22 cellular contexts compared by ENCODE assay signal in genomic region chr5:169289520-169289919, GRCh38. TPM values are rescaled to one million over a fixed set of nuclear protein-coding genes. Genes with fewer than 3 reads are reported as not detected.
A peak's percentile ranks its signal among the peaks of the same experiment; 100 is the strongest.
DNase-seq lines count a peak whose midpoint lies in the region; ATAC-seq, FAIRE-seq and TF ChIP-seq lines count a peak whose summit lies in the region.
"Had no signal": no experiment of that assay in that cellular context is flagged by ENCODE, and none has a peak within 500 bp of the region (broad histone marks: within the 10 kb centered on the region; RNA-seq: fewer than 3 reads in every experiment).

No MANE protein-coding gene starts in this region.

- H2BK5ac ChIP-seq in mesendoderm (ENCODE audit: low read length), result no peak overlapping the region

- H2AK5ac ChIP-seq in mesendoderm (ENCODE audit: low read length), result no peak overlapping the region

- CTCF ChIA-PET in A549 (lab: Yijun Ruan, JAX), result interaction anchor here (1.2 to 1.8 kb wide), 3 partner anchors 31 to 302 kb away, joined by 3 to 8 read pairs (median 4); no protein-coding TSS in a partner anchor

- TF ChIP-seq EP300 in A549 (IDR thresholded peaks at IDR 0.05) (no peak), tibial nerve (IDR thresholded peaks at IDR 0.05) (no peak)

- TF ChIP-seq CTCF in A549 (IDR thresholded peaks at IDR 0.05) (peak; percentile 30; the same call in 2 of the 3 replicates), GM12873 (IDR thresholded peaks at IDR 0.05; ENCODE audit: insufficient read depth, low read depth, low read length, missing control alignments) (peak; percentile 3), hepatocyte (IDR thresholded peaks at IDR 0.05; ENCODE audit: poor library complexity) (peak; percentile 13), tibial nerve (IDR thresholded peaks at IDR 0.05) (no peak)

- no peak overlapping the region for H3K18ac ChIP-seq in mesendoderm (ENCODE audit: low read length)

- FAIRE-seq in A549 (lab: Jason Lieb, UNC), result no peak

- peaks cover 9% of the 10 kb centered on the region; the same call in 1 of the 3 replicates for H3K9me3 ChIP-seq in A549
- H3K9me3 ChIP-seq in hepatocyte (ENCODE audit: low read depth), result no peaks in the 10 kb centered on the region
- H3K9me3 ChIP-seq in tibial nerve, result peaks cover 0 to 10% (median 0%) of the 10 kb centered on the region in 4 donors
- H3K9me3 ChIP-seq: suprapubic skin had no signal

- H3K4me3 ChIP-seq in A549 (no peak overlapping the region), hepatocyte (no peak overlapping the region), mesendoderm (ENCODE audit: low read length) (no peak overlapping the region), tibial nerve (no peak overlapping the region)
- H3K4me3 ChIP-seq: body of pancreas, suprapubic skin had no signal

- H3K9me2 ChIP-seq in hepatocyte (replicated peaks; ENCODE audit: insufficient read depth), result no peaks in the 10 kb centered on the region

- peak; percentile 30 to 48; a peak in 3 of 5 replicates for TF ChIP-seq RAD21 in A549 (conservative IDR thresholded peaks at IDR 0.05 in 1 of 2, IDR thresholded peaks at IDR 0.05 in 1 of 2)

- POLR2A ChIA-PET in A549 (lab: Yijun Ruan, JAX), result no interaction called here

- H4K8ac ChIP-seq in mesendoderm (ENCODE audit: low read depth, low read length), result no peak overlapping the region

- H3K9ac ChIP-seq in mesendoderm (ENCODE audit: low read length), result no peak overlapping the region

- TF ChIP-seq POLR2A in A549 (IDR thresholded peaks at IDR 0.05; ENCODE audit: low read length) (no peak), tibial nerve (IDR thresholded peaks at IDR 0.05) (no peak)

- H3K79me2 ChIP-seq in hepatocyte, result peaks cover 85% of the 10 kb centered on the region
- no peaks in the 10 kb centered on the region for H3K79me2 ChIP-seq in mesendoderm (ENCODE audit: control insufficient read depth, insufficient read depth, low read length)

- H3K4ac ChIP-seq in mesendoderm (ENCODE audit: low read depth, low read length), result no peak overlapping the region

- no peaks in the 10 kb centered on the region for H4K20me1 ChIP-seq in hepatocyte (ENCODE audit: insufficient read depth, poor library complexity, severe bottlenecking)

- H3K79me1 ChIP-seq in mesendoderm (ENCODE audit: low read length), result no peaks in the 10 kb centered on the region

- H2BK120ac ChIP-seq in mesendoderm (ENCODE audit: low read depth, low read length), result no peak overlapping the region

- no peak overlapping the region for H4K5ac ChIP-seq in mesendoderm (ENCODE audit: low read length)

- 65% methylated on average over 2 of the region's 2 CpGs for WGBS in A549 (ENCODE audit: missing lambda C conversion rate)
- 77% methylated on average over 2 of the region's 2 CpGs for WGBS in hepatocyte (ENCODE audit: low lambda C conversion rate, missing lambda C conversion rate)
- no CpG with 5 or more reads among the region's 2 CpGs for WGBS in mesendoderm (ENCODE audit: extremely low coverage, insufficient coverage, low lambda C conversion rate)
- 68 to 84% methylated on average over 2 of the region's 2 CpGs for WGBS in tibial nerve, 2 donors

- H3K27ac ChIP-seq in A549 (0 out of 6 replicates have a peak overlapping the region, but pooled peaks of 1 of the 2 experiments have one; percentile 19), hepatocyte (no peak overlapping the region), mesendoderm (ENCODE audit: low read depth, low read length) (no peak overlapping the region), tibial nerve (no peak overlapping the region)
- H3K27ac ChIP-seq: body of pancreas had no signal

- H3K4me2 ChIP-seq in A549 (no peak overlapping the region), hepatocyte (no peak overlapping the region), mesendoderm (ENCODE audit: low read length) (no peak overlapping the region)

- no peak overlapping the region for H2BK15ac ChIP-seq in mesendoderm (replicated peaks; ENCODE audit: low read depth)

- no peaks in the 10 kb centered on the region for H3K27me3 ChIP-seq in hepatocyte
- no peaks in the 10 kb centered on the region for H3K27me3 ChIP-seq in mesendoderm (ENCODE audit: insufficient read depth, low read length, poor library complexity)
- H3K27me3 ChIP-seq in tibial nerve, result no peaks in the 10 kb centered on the region
- H3K27me3 ChIP-seq: body of pancreas, suprapubic skin had no signal

- H3K23ac ChIP-seq in mesendoderm (ENCODE audit: low read length), result no peak overlapping the region

- DNase-seq in A549 (ENCODE audit: low read depth in 1 of 2, low spot score in 1 of 2), result no peak
- DNase-seq in hepatocyte (ENCODE audit: low spot score), result no peak
- no peak for DNase-seq in mesendoderm
- DNase-seq in NCI-H2227 (lab: John Stamatoyannopoulos, UW; ENCODE audit: unreplicated experiment), result no peak
- DNase-seq in tibial nerve (ENCODE audit: low spot score in 2 of 2), result no peak
- DNase-seq: activated CD4-positive, alpha-beta T cell treated with anti-CD3 and anti-CD28 coated beads, Interleukin-2, amount 50 U/mL, for 1 hour; activated naive CD8-positive, alpha-beta T cell treated with anti-CD3 and anti-CD28 coated beads, Interleukin-2, amount 10 ng/mL, durations not matched to agents 7 days and 5 days; body of pancreas; cortex of kidney; left ventricle myocardium superior; NCI-H1436; NCI-H526 treated with DMSO at 0.1 percent for 48 hours; right cardiac atrium; SIG-M5; stimulated activated CD4-positive, alpha-beta T cell treated with anti-CD3 and anti-CD28 coated beads, Interleukin-15, amount 100 ng/mL, for 24 hours had no signal

- no peak overlapping the region for H2AFZ ChIP-seq in hepatocyte

- H3K56ac ChIP-seq in mesendoderm (ENCODE audit: low read length), result no peak overlapping the region

- peaks cover 14% of the 10 kb centered on the region; the same call in 1 of the 3 replicates for H3K4me1 ChIP-seq in A549
- H3K4me1 ChIP-seq in hepatocyte (ENCODE audit: insufficient read depth), result peaks cover 23% of the 10 kb centered on the region
- H3K4me1 ChIP-seq in mesendoderm (ENCODE audit: control insufficient read depth, low read depth, low read length), result no peaks in the 10 kb centered on the region
- H3K4me1 ChIP-seq in tibial nerve, result no peaks in the 10 kb centered on the region
- H3K4me1 ChIP-seq: body of pancreas had no signal

- H3K36me3 ChIP-seq in hepatocyte (replicated peaks; ENCODE audit: insufficient read depth, low read depth) (no peaks in the 10 kb centered on the region), mesendoderm (ENCODE audit: control insufficient read depth, insufficient read depth, low read length) (no peaks in the 10 kb centered on the region), tibial nerve (no peaks in the 10 kb centered on the region)
- H3K36me3 ChIP-seq: suprapubic skin had no signal

- ATAC-seq in A549, result peak; percentile 56 to 73; a peak in 4 of 6 replicates
- peak; percentile 50 for ATAC-seq in SK-N-SH treated with all-trans-retinoic acid at 6 μM for 48 hours
- ATAC-seq in GM18502 (IDR thresholded peaks at IDR 0.05; ENCODE audit: poor library complexity, unreplicated experiment), result no peak
- ATAC-seq: activated T-helper 17 cell treated with anti-CD3 and anti-CD28 coated beads, Interleukin-2, amount 50 U/mL, for 72 hours; body of pancreas; left ventricle myocardium superior had no signal

TF ChIP-seq in A549, 52 proteins besides CTCF, POLR2A, EP300 and RAD21:
- no peak for TF ChIP-seq HMGXB4 (CRISPR knock-in tag; IDR thresholded peaks at IDR 0.05; ENCODE audit: borderline replicate concordance)
- peak; percentile 13; the same call in 1 of the 3 replicates for TF ChIP-seq SMC3 (IDR thresholded peaks at IDR 0.05)
TF ChIP-seq in A549: peak in this region for 1.

TF ChIP-seq in SK-N-SH treated with all-trans-retinoic acid at 6 μM for 48 hours, 23 proteins besides CTCF, POLR2A, EP300 and RAD21:
- TF ChIP-seq SNAI2 (CRISPR knock-in tag; IDR thresholded peaks at IDR 0.05), result no peak
- no peak for TF ChIP-seq GLIS3 (CRISPR knock-in tag; IDR thresholded peaks at IDR 0.05)
- TF ChIP-seq ZNF70 (CRISPR knock-in tag; IDR thresholded peaks at IDR 0.05), result no peak
- no peak for TF ChIP-seq TOX (CRISPR knock-in tag; IDR thresholded peaks at IDR 0.05; ENCODE audit: borderline replicate concordance)
- TF ChIP-seq ZFP30 (CRISPR knock-in tag; IDR thresholded peaks at IDR 0.05), result no peak
- no peak for TF ChIP-seq BACH2 (CRISPR knock-in tag; IDR thresholded peaks at IDR 0.05; ENCODE audit: borderline replicate concordance)
- no peak for TF ChIP-seq CSRNP3 (CRISPR knock-in tag; IDR thresholded peaks at IDR 0.05)
- no peak for TF ChIP-seq ARNTL (CRISPR knock-in tag; IDR thresholded peaks at IDR 0.05; ENCODE audit: borderline replicate concordance, low read depth)

RNA-seq across cellular contexts. Expression of gene SLIT3, which starts 11.4 kb away (rescaled TPM):
- polyA plus RNA-seq in A549 (2011; rRNA removed) (12.7 and 22.7 TPM in 2 replicates), A549 (2017; fragmentation: RNase III; extraction: RNeasy Plus Mini Kit Qiagen cat#74134 plus additional on column Dnase treatment) (18.3 to 22.9 TPM (median 21.2 TPM) in 3 replicates), hepatocyte (96.7 and 104 TPM in 2 replicates)
- 42.0 and 46.9 TPM in 2 replicates for polyA plus RNA-seq in A549 (2012; cell fraction: cytosol; rRNA removed)
- 77.7 and 91.2 TPM in 2 replicates for polyA plus RNA-seq in A549 (2012; cell fraction: nucleus; rRNA removed)
- 55.8 and 61.8 TPM in 2 replicates for polyA minus RNA-seq in A549 (2011; rRNA and poly(A)+ RNA removed)
- total RNA-seq in hepatocyte (43.8 and 58.4 TPM in 2 replicates), tibial nerve (10 to 100 TPM; 16.6 to 39.0 (median 20.2) TPM)
- polyA plus RNA-seq in mesendoderm (2013, experiment 1 of 2), result 0.13 TPM
- polyA plus RNA-seq in mesendoderm (2013, experiment 2 of 2), result 0.10 TPM
- total RNA-seq: A673; activated naive CD8-positive, alpha-beta T cell treated with anti-CD3 and anti-CD28 coated beads, Interleukin-2, amount 10 ng/mL, durations not matched to agents 7 days and 5 days; T-helper 1 cell treated with Interleukin-12 subunit alpha and Interleukin-12 subunit beta and Interleukin-4 antibody, amounts not matched to agents 30 ng/mL and 1 ng/mL, for 36 hours had no signal

Comparison
In these comparisons a context has a peak if more than half of its experiments do, and no peak if none do; other contexts are left out.
1. CTCF ChIP-seq: peak in A549 (single experiment), GM12873 (single experiment) and hepatocyte (single experiment); none in tibial nerve (0 of 5).